8 cellular contexts compared by ENCODE assay signal in the genomic region with DNA sequence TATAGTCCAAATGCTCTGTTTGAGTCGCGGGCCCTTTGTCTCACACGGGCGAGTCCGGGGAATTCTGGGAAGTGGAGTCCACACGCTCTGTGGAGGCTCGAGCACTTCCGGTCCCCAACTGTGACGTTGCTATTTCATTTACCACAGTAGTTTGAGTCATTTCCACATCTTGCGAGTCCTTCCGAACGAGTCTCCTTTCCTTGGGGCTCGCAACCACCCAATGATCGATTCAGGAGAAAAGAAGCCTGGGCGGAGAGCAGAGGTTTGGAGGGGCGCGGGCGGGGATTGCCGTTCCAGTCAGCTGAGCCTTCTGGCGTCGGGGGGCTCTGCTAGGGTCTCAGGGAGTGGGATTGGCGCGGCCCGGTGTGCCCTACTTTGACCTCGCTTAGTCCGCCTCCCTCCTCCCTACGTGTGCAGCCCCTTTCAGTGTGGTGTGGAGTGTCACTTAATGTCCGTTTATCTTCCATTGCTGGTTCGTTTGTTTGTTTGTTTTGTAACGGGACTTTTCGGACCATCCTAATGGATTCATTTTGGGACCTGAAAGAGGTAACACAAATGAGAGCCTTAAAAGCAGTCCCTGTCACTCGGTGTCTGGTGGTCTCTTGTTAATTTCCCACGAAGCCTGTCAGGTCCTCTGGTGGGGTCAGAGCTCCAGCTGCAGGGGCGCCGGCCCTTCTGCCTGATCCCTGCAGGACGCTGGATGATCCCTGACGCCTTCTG. TPM values are rescaled to one million over a fixed set of nuclear protein-coding genes. Genes with fewer than 3 reads are reported as not detected.
DNase-seq lines count a peak whose midpoint lies in the region; ATAC-seq and TF ChIP-seq lines count a peak whose summit lies in the region.

Gene ZNF222 (plus strand): TSS at position 163 of the 720 bp plus-strand sequence. CDS start 58 bp downstream, at position 221.

- H3K4me3 Mint-ChIP-seq in neural crest cell: peak within 1 kb of the TSS; percentile 94
- H3K4me3 Mint-ChIP-seq in stimulated activated naive CD8-positive, alpha-beta T cell treated with anti-CD3 and anti-CD28 coated beads, Interleukin-15, amount 100 ng/mL, for 72 hours: peak within 1 kb of the TSS; percentile 97 to 99

- TF ChIP-seq CTCF in KMS-11 (conservative IDR thresholded peaks at IDR 0.05; ENCODE audit: low read depth, low read length) (no peak), foreskin fibroblast (IDR thresholded peaks at IDR 0.05; ENCODE audit: low read depth, low read length) (no peak), neural crest cell (conservative IDR thresholded peaks at IDR 0.05) (no peak)

- peak within 1 kb of the TSS; percentile 55 for H2AFZ ChIP-seq in KMS-11 (ENCODE audit: low read depth)

- peak within 1 kb of the TSS; percentile 32; the same call in 1 of the 2 replicates for H3K9ac ChIP-seq in KMS-11

- H3K79me2 ChIP-seq in KMS-11 (ENCODE audit: insufficient read depth, low read depth): no peaks in the 10 kb centered on the region

- DNase-seq in DMS 273 (lab: John Stamatoyannopoulos, UW; ENCODE audit: unreplicated experiment) (peak; percentile 92), SHP77 (lab: John Stamatoyannopoulos, UW) (peak; percentile 78 to 88), foreskin fibroblast (peak; percentile 88 to 95), neural crest cell (ENCODE audit: low read depth, low spot score) (peak; percentile 55)
- DNase-seq in activated effector memory CD4-positive, alpha-beta T cell treated with anti-CD3 and anti-CD28 coated beads, Interleukin-2, amount 50 U/mL, for 16 hours: peak; percentile 89
- DNase-seq in stimulated activated naive CD8-positive, alpha-beta T cell treated with anti-CD3 and anti-CD28 coated beads, Interleukin-15, amount 100 ng/mL, for 72 hours: peak; percentile 69 to 80

- H3K4me3 ChIP-seq in KMS-11 (IDR thresholded peaks at IDR 0.05; ENCODE audit: insufficient read depth, low read depth, low read length) (no peak within 1 kb of the TSS), foreskin fibroblast (ENCODE audit: low read depth in 1 of 2, low read length in 2 of 2) (peak within 1 kb of the TSS; percentile 80 to 89)

- peak within 1 kb of the TSS; percentile 33; the same call in 1 of the 2 replicates for H3K4me2 ChIP-seq in KMS-11

- H3K27me3 Mint-ChIP-seq in neural crest cell (ENCODE audit: low read depth): peaks cover 27% of the 10 kb centered on the region
- H3K27me3 Mint-ChIP-seq in stimulated activated naive CD8-positive, alpha-beta T cell treated with anti-CD3 and anti-CD28 coated beads, Interleukin-15, amount 100 ng/mL, for 72 hours: no peaks in the 10 kb centered on the region

- H3K9me3 Mint-ChIP-seq in neural crest cell: peaks cover 21% of the 10 kb centered on the region
- H3K9me3 Mint-ChIP-seq in stimulated activated naive CD8-positive, alpha-beta T cell treated with anti-CD3 and anti-CD28 coated beads, Interleukin-15, amount 100 ng/mL, for 72 hours: peaks cover 26 to 47% of the 10 kb centered on the region in 2 donors

- H3K27me3 ChIP-seq in KMS-11 (ENCODE audit: insufficient read depth, low read depth): no peaks in the 10 kb centered on the region

- H3K36me3 ChIP-seq in KMS-11 (ENCODE audit: insufficient read depth): no peaks in the 10 kb centered on the region

- H3K4me1 ChIP-seq in KMS-11 (ENCODE audit: low read depth, poor library complexity, severe bottlenecking): no peaks in the 10 kb centered on the region

- peaks cover 23% of the 10 kb centered on the region for H3K4me1 Mint-ChIP-seq in neural crest cell
- H3K4me1 Mint-ChIP-seq in stimulated activated naive CD8-positive, alpha-beta T cell treated with anti-CD3 and anti-CD28 coated beads, Interleukin-15, amount 100 ng/mL, for 72 hours: peaks cover 19% of the 10 kb centered on the region

- ATAC-seq in GM21526 (IDR thresholded peaks at IDR 0.05; ENCODE audit: low FRiP score, unreplicated experiment): peak; percentile 96
- peak; percentile 100 for ATAC-seq in stimulated activated naive CD8-positive, alpha-beta T cell treated with anti-CD3 and anti-CD28 coated beads, Interleukin-15, amount 100 ng/mL, for 72 hours

- peak within 1 kb of the TSS; percentile 91 for H3K27ac Mint-ChIP-seq in neural crest cell (ENCODE audit: unreplicated experiment)
- H3K27ac Mint-ChIP-seq in stimulated activated naive CD8-positive, alpha-beta T cell treated with anti-CD3 and anti-CD28 coated beads, Interleukin-15, amount 100 ng/mL, for 72 hours: peak within 1 kb of the TSS; percentile 97

- H4K20me1 ChIP-seq in KMS-11 (ENCODE audit: insufficient read depth): no peaks in the 10 kb centered on the region

- peaks cover 50% of the 10 kb centered on the region for H3K36me3 Mint-ChIP-seq in neural crest cell (ENCODE audit: low read depth)

- no peak within 1 kb of the TSS for H3K27ac ChIP-seq in KMS-11

RNA-seq across cellular contexts. Expression of gene ZNF222, which starts in this region (rescaled TPM):
- total RNA-seq in neural crest cell: 7.6 and 8.1 TPM in 2 replicates
